ENCODE assay signal across 9 cellular contexts in genomic region chr10:99399664-99400063, GRCh38.
"Had no signal": no experiment of that assay in that cellular context is flagged by ENCODE, and none has a peak within 500 bp of the region (broad histone marks: within the 10 kb centered on the region; RNA-seq: fewer than 3 reads in every experiment).

No MANE protein-coding gene starts in this region.

- H3K4me3 ChIP-seq: GM23248, HAP-1, K562 had no signal

- H2AFZ ChIP-seq: GM23248 had no signal

- H3K4me1 ChIP-seq: HAP-1 had no signal

- H3K9me3 ChIP-seq: HAP-1 had no signal

- H3K9ac ChIP-seq: GM23248 had no signal

- H3K27ac ChIP-seq: GM23248, HL-60 had no signal

- ATAC-seq: HCT116, K562 had no signal

- DNase-seq: GM23248, GOT3, H7, HFFc6, IMR-90 had no signal

- FAIRE-seq: K562 had no signal
